19 cellular contexts compared by ENCODE assay signal in the genomic region with DNA sequence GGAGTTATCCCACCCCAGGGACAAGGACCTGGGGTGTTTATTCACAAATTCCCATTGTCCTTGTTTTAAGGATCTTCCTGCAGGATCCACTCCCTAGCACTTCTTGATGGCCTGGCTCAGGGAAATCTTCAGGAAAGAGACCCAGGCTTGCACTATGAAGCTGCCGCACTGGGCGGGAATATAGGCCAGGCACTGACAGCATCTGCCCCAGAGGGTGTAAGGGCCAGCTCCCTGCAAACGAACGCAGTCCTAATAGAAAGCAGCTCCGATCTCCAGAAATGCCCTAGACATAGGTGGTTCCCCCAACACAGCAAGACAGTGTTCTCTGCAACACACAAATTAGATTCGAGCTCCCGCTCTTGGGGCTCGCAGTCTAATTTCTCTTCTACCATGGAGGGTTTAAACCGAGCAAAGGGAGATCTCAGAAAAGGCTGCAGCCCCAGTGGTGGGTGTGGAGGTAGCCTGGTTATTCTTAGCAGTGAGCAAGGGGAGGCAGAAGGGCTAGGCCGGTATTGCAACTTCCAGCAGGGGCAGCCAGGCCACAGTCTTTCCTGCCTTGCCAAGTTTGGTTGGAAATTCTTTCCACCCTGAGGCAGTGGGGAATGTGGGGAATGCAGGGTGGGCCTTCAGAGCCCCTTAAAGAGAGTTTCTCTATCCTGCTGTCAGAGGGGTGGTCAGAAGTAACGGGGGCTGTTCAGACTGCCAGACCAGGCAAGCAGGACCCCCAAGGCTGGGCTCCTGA. TPM values are rescaled to one million over a fixed set of nuclear protein-coding genes. Genes with fewer than 3 reads are reported as not detected.
DNase-seq lines count a peak whose midpoint lies in the region; ATAC-seq and TF ChIP-seq lines count a peak whose summit lies in the region.
"Had no signal": no experiment of that assay in that cellular context is flagged by ENCODE, and none has a peak within 500 bp of the region (broad histone marks: within the 10 kb centered on the region; RNA-seq: fewer than 3 reads in every experiment).

No MANE protein-coding gene starts in this region.

- CTCF ChIA-PET in CD4-positive, alpha-beta T cell (lab: Charles Lee): no interaction called here

- TF ChIP-seq CTCF in coronary artery (IDR thresholded peaks at IDR 0.05) (no peak), smooth muscle cell (IDR thresholded peaks at IDR 0.05; ENCODE audit: borderline replicate concordance, insufficient read depth, poor library complexity, severe bottlenecking) (no peak), mucosa of descending colon (IDR thresholded peaks at IDR 0.05) (no peak)
- TF ChIP-seq CTCF in CD4-positive, alpha-beta T cell (IDR thresholded peaks at IDR 0.05): no peak

- H3K27me3 ChIP-seq in HUES48 (ENCODE audit: control insufficient read depth, insufficient read depth, low read length): no peaks in the 10 kb centered on the region
- no peaks in the 10 kb centered on the region for H3K27me3 ChIP-seq in smooth muscle cell (ENCODE audit: low read depth)
- peaks cover 11% of the 10 kb centered on the region for H3K27me3 ChIP-seq in CD4-positive, alpha-beta T cell (ENCODE audit: control insufficient read depth, insufficient read depth, low read length)
- H3K27me3 ChIP-seq: foreskin keratinocyte, suprapubic skin had no signal

- no peak overlapping the region for H3K4me2 ChIP-seq in smooth muscle cell

- intact Hi-C loops in mucosa of descending colon (cut with DNase I, micrococcal nuclease): no loop called here
- intact Hi-C loops in CD4-positive, alpha-beta T cell (cut with DNase I, micrococcal nuclease): no loop called here

- H4K20me1 ChIP-seq in smooth muscle cell (ENCODE audit: low read depth): no peaks in the 10 kb centered on the region

- no peaks in the 10 kb centered on the region for H3K9me3 ChIP-seq in HUES48 (ENCODE audit: control insufficient read depth, insufficient read depth, low read length)
- H3K9me3 ChIP-seq in smooth muscle cell (replicated peaks; ENCODE audit: low read depth): no peaks in the 10 kb centered on the region
- H3K9me3 ChIP-seq in mucosa of descending colon: no peaks in the 10 kb centered on the region
- no peaks in the 10 kb centered on the region for H3K9me3 ChIP-seq in CD4-positive, alpha-beta T cell (ENCODE audit: control insufficient read depth, low read length)
- H3K9me3 ChIP-seq: neutrophil, suprapubic skin had no signal

- H2AFZ ChIP-seq in smooth muscle cell (ENCODE audit: low read depth): peak overlapping the region; percentile 24

- peak overlapping the region; percentile 85 for H3K27ac ChIP-seq in HUES48 (ENCODE audit: low read depth, low read length)
- peak overlapping the region; percentile 52 to 89 for H3K27ac ChIP-seq in coronary artery
- no peak overlapping the region for H3K27ac ChIP-seq in smooth muscle cell (ENCODE audit: low read depth)
- H3K27ac ChIP-seq in CD4-positive, alpha-beta T cell (ENCODE audit: low read depth, low read length): no peak overlapping the region
- H3K27ac ChIP-seq: foreskin keratinocyte, neutrophil had no signal

- H3K4me3 ChIP-seq in HUES48 (ENCODE audit: low read depth, low read length) (no peak overlapping the region), coronary artery (no peak overlapping the region), smooth muscle cell (no peak overlapping the region), mucosa of descending colon (no peak overlapping the region)
- H3K4me3 ChIP-seq: suprapubic skin had no signal

- H3F3A ChIP-seq in smooth muscle cell (ENCODE audit: low read depth): no peaks in the 10 kb centered on the region

- H3K4me1 ChIP-seq in HUES48 (ENCODE audit: control insufficient read depth, insufficient read depth, low read length) (peaks cover 36% of the 10 kb centered on the region), smooth muscle cell (ENCODE audit: low read depth) (peaks cover 11% of the 10 kb centered on the region), mucosa of descending colon (ENCODE audit: low read depth) (no peaks in the 10 kb centered on the region)
- H3K4me1 ChIP-seq: foreskin keratinocyte, suprapubic skin had no signal

- no peak overlapping the region for H3K9ac ChIP-seq in HUES48 (ENCODE audit: low read depth, low read length)
- H3K9ac ChIP-seq in smooth muscle cell (ENCODE audit: low read depth): no peak overlapping the region

- peaks cover 26% of the 10 kb centered on the region for H3K27me3 Mint-ChIP-seq in CD4-positive, alpha-beta T cell

- no peaks in the 10 kb centered on the region for H3K79me2 ChIP-seq in smooth muscle cell (ENCODE audit: low read depth)

- 59% methylated on average over 11 of the region's 11 CpGs for WGBS in smooth muscle cell (ENCODE audit: low lambda C conversion rate)

- no peaks in the 10 kb centered on the region for H3K4me1 Mint-ChIP-seq in CD4-positive, alpha-beta T cell (ENCODE audit: low read depth)

- H3K9me3 Mint-ChIP-seq in CD4-positive, alpha-beta T cell: no peaks in the 10 kb centered on the region
- H3K9me3 Mint-ChIP-seq: activated CD4-positive, alpha-beta memory T cell treated with anti-CD3 and anti-CD28 coated beads, Interleukin-2, amount 10 ng/mL, durations not matched to agents 7 days and 5 days had no signal

- DNase-seq in coronary artery (ENCODE audit: low spot score) (no peak), iPS-NIHi7 (ENCODE audit: extremely low spot score) (peak; percentile 85), smooth muscle cell (lab: John Stamatoyannopoulos, UW; ENCODE audit: unreplicated experiment) (no peak), mucosa of descending colon (no peak)
- no peak for DNase-seq in stimulated activated naive CD4-positive, alpha-beta T cell treated with Interleukin-2 at 50 U/mL for 16 hours (lab: John Stamatoyannopoulos, UW)
- no peak for DNase-seq in CD4-positive, alpha-beta T cell
- DNase-seq: activated CD4-positive, alpha-beta memory T cell treated with anti-CD3 and anti-CD28 coated beads, Interleukin-2, amount 10 ng/mL, durations not matched to agents 7 days and 5 days; activated effector memory CD4-positive, alpha-beta T cell treated with Interleukin-2 at 50 U/mL for 16 hours; AML-193; effector memory CD4-positive, alpha-beta T cell; foreskin keratinocyte; NCI-H1694; NCI-H69; SHP77 had no signal

- H3K27ac Mint-ChIP-seq in CD4-positive, alpha-beta T cell: no peak overlapping the region
- H3K27ac Mint-ChIP-seq: activated CD4-positive, alpha-beta memory T cell treated with anti-CD3 and anti-CD28 coated beads, Interleukin-2, amount 10 ng/mL, durations not matched to agents 7 days and 5 days had no signal

- H3K36me3 Mint-ChIP-seq in CD4-positive, alpha-beta T cell (ENCODE audit: low read depth): no peaks in the 10 kb centered on the region

- H3K36me3 ChIP-seq in HUES48 (ENCODE audit: control insufficient read depth, insufficient read depth, low read length): no peaks in the 10 kb centered on the region
- no peaks in the 10 kb centered on the region for H3K36me3 ChIP-seq in smooth muscle cell (ENCODE audit: low read depth)
- H3K36me3 ChIP-seq in mucosa of descending colon (ENCODE audit: low read depth): no peaks in the 10 kb centered on the region
- H3K36me3 ChIP-seq: neutrophil, suprapubic skin had no signal

- ATAC-seq in mucosa of descending colon (no peak), GM19023 (IDR thresholded peaks at IDR 0.05; ENCODE audit: unreplicated experiment) (no peak)
- no peak for ATAC-seq in CD4-positive, alpha-beta T cell (ENCODE audit: poor library complexity)
- ATAC-seq: foreskin keratinocyte had no signal

- H3K4me3 Mint-ChIP-seq in CD4-positive, alpha-beta T cell: no peak overlapping the region
- H3K4me3 Mint-ChIP-seq: activated CD4-positive, alpha-beta memory T cell treated with anti-CD3 and anti-CD28 coated beads, Interleukin-2, amount 10 ng/mL, durations not matched to agents 7 days and 5 days had no signal

- POLR2A ChIA-PET in CD4-positive, alpha-beta T cell (lab: Charles Lee): no interaction called here

RNA-seq across cellular contexts. Expression of a gene that starts 16.1 kb away (rescaled TPM):
- total RNA-seq in smooth muscle cell (0.13 TPM in 1 of 2 replicates, not detected in the other), mucosa of descending colon (1 to 10 TPM in 1 of 3 donors, under 1 TPM in 2; 0.53 to 2.0 (median 0.72) TPM)
- polyA plus RNA-seq in smooth muscle cell: 0.13 and 0.47 TPM in 2 replicates
- total RNA-seq in CD4-positive, alpha-beta T cell: not detected
- total RNA-seq: activated CD4-positive, alpha-beta memory T cell treated with anti-CD3 and anti-CD28 coated beads, Interleukin-2, amount 10 ng/mL, durations not matched to agents 7 days and 5 days; foreskin keratinocyte; LHCN-M2 had no signal
- polyA plus RNA-seq: foreskin keratinocyte had no signal

Comparison
In these comparisons a context has a peak if more than half of its experiments do, and no peak if none do; other contexts are left out.
1. H3K27ac ChIP-seq: peak in HUES48 (single experiment) and coronary artery (2 of 2); none in smooth muscle cell (single experiment) and CD4-positive, alpha-beta T cell (single experiment).